Comparison of ENCODE assay signal across 19 cellular contexts in the genomic region with DNA sequence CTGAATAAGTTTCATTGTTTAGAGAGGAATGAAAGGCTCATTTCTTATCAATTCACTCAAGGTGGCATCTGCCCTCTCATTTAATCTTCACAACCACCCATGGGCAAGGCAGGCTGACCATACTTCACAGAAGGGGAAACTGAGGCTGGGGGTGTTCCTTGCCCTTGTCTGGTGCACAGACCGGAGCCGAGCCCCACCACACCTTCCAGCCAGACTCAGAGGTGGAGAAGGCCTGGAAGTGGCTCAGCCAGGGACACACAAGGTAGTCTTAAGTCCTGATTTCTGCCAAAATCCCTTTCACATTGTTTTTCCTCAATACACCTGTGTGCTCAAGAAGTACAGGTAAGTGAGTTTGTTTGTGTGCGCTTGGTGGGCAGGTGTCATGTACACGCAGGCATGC.
"Had no signal": no experiment of that assay in that cellular context is flagged by ENCODE, and none has a peak within 500 bp of the region (broad histone marks: within the 10 kb centered on the region; RNA-seq: fewer than 3 reads in every experiment).

No MANE protein-coding gene starts in this region.

- DNase-seq: KBM-7, MV-4-11, NCI-H1048, NCI-H1105, NCI-H1417, NCI-H1436 treated with DMSO at 0.1 percent for 48 hours, NCI-H1694, NCI-H187 treated with DMSO at 0.1 percent for 48 hours, NCI-H2029 treated with DMSO at 0.1 percent for 48 hours, NCI-H2227 treated with DMSO at 0.1 percent for 48 hours, NCI-H510A, NCI-H524 treated with DMSO at 0.1 percent for 48 hours, NCI-H69, NCI-H774, Right ventricle myocardium superior, RPMI8226, SIG-M5 had no signal

- H3K36me3 ChIP-seq: SJSA1 had no signal

- H3K4me1 ChIP-seq: SJSA1 had no signal

- H3K27ac ChIP-seq: SJSA1, SK-N-MC had no signal

- H3K4me3 ChIP-seq: SJSA1, SK-N-MC had no signal

- H3K9me3 ChIP-seq: SJSA1 had no signal
